9 cellular contexts compared by ENCODE assay signal in genomic region chr9:4235951-4236804, GRCh38.
A peak's percentile ranks its signal among the peaks of the same experiment; 100 is the strongest.
DNase-seq lines count a peak whose midpoint lies in the region; ATAC-seq, FAIRE-seq and TF ChIP-seq lines count a peak whose summit lies in the region.
"Had no signal": no experiment of that assay in that cellular context is flagged by ENCODE, and none has a peak within 500 bp of the region (broad histone marks: within the 10 kb centered on the region; RNA-seq: fewer than 3 reads in every experiment).

No MANE protein-coding gene starts in this region.

- H3K4me3 Mint-ChIP-seq in endodermal cell (no peak overlapping the region), nephron (peak overlapping the region in 2 of 3 experiments; percentile 11 to 14)

- H3K9me3 Mint-ChIP-seq in endodermal cell, result peaks cover 11% of the 10 kb centered on the region
- H3K9me3 Mint-ChIP-seq in nephron, result peaks cover 13% of the 10 kb centered on the region

- TF ChIP-seq CTCF in endodermal cell (conservative IDR thresholded peaks at IDR 0.05), result no peak
- no peak for TF ChIP-seq CTCF in nephron (IDR thresholded peaks at IDR 0.05; ENCODE audit: unreplicated experiment in 3 of 3)

- WGBS in endodermal cell (ENCODE audit: insufficient coverage in 1 of 2, insufficient read length in 1 of 2), 2 experiments, result 59 to 88% methylated on average over 1 to 5 of the region's 5 CpGs

- no peak overlapping the region for H3K4me3 ChIP-seq in endodermal cell (ENCODE audit: low read length)

- H3K4me1 ChIP-seq in endodermal cell (ENCODE audit: control insufficient read depth, insufficient read depth, low read length), result no peaks in the 10 kb centered on the region

- H3K27me3 Mint-ChIP-seq in endodermal cell (ENCODE audit: insufficient read depth), result no peaks in the 10 kb centered on the region
- peaks cover 3% of the 10 kb centered on the region for H3K27me3 Mint-ChIP-seq in nephron (ENCODE audit: low read depth)

- FAIRE-seq in G401.6 (lab: Jason Lieb, UNC) (peak; percentile 92), frontal cortex (lab: Jason Lieb, UNC) (no peak)

- H3K27ac ChIP-seq in endodermal cell (ENCODE audit: low read depth, low read length), result no peak overlapping the region

- no peaks in the 10 kb centered on the region for H3K27me3 ChIP-seq in endodermal cell (ENCODE audit: control insufficient read depth, insufficient read depth, low read length, poor library complexity, severe bottlenecking)

- H3K27ac Mint-ChIP-seq in endodermal cell, result peak overlapping the region; percentile 91
- H3K27ac Mint-ChIP-seq in nephron, result peak overlapping the region; percentile 90 to 98 (median 93)

- peak; percentile 71 for DNase-seq in NCI-H226
- peak; percentile 46 for DNase-seq in endodermal cell
- DNase-seq in NCI-H1436 (lab: John Stamatoyannopoulos, UW), result no peak
- DNase-seq in frontal cortex (ENCODE audit: low spot score in 2 of 2), result no peak
- DNase-seq: central memory CD4-positive, alpha-beta T cell had no signal

- peak overlapping the region; percentile 2 for H3K9ac ChIP-seq in endodermal cell (ENCODE audit: extremely low read depth, low read length, poor library complexity, severe bottlenecking)

- H3K36me3 Mint-ChIP-seq in endodermal cell (ENCODE audit: low read depth) (peaks cover 1% of the 10 kb centered on the region), nephron (ENCODE audit: low read depth) (peaks cover 19% of the 10 kb centered on the region)

- peaks cover 8% of the 10 kb centered on the region for H3K9me3 ChIP-seq in endodermal cell (ENCODE audit: control insufficient read depth, low read length)

- ATAC-seq in GM19324 (IDR thresholded peaks at IDR 0.05; ENCODE audit: low FRiP score, unreplicated experiment) (no peak), GM21515 (IDR thresholded peaks at IDR 0.05; ENCODE audit: unreplicated experiment) (no peak)

- H3K36me3 ChIP-seq in endodermal cell (ENCODE audit: control insufficient read depth, insufficient read depth, low read length), result no peaks in the 10 kb centered on the region

- H3K4me1 Mint-ChIP-seq in endodermal cell, result peaks cover 26% of the 10 kb centered on the region
- peaks cover 18% of the 10 kb centered on the region for H3K4me1 Mint-ChIP-seq in nephron

Comparison
In these comparisons a context has a peak if more than half of its experiments do, and no peak if none do; other contexts are left out.
1. DNase-seq: peak in NCI-H226 (single experiment) and endodermal cell (single experiment); none in NCI-H1436 (single experiment) and frontal cortex (0 of 2).